Comparison of ENCODE assay signal across 6 cellular contexts in the genomic region with DNA sequence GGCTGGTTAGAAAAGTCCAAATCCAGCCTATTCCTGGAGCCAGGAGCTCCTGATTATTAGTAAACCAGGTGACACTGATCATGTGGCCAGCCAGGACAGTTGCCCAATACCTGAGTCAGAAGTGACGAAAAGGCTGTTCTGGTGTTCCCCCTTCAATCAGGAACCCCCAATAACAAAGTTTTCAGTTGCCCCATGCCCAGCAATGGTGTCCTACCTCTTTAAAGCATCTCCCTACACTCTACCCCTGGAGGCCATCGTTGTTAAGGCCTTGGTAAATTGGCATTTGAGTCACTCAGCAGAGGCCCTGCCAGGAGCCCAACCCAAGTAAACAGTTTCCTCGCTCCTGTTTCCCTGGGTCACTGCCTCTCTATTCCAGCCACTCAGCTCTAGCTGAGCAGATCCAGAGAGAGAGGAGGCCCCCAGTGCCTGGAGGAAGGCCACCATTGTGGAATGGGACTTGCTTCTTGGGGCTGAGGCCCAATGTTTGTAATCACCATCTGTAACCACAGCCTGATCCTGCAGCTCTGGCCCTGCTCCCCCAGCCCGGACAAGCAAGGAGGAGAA.
DNase-seq lines count a peak whose midpoint lies in the region; ATAC-seq and TF ChIP-seq lines count a peak whose summit lies in the region.

No MANE protein-coding gene starts in this region.

- H3K9me3 ChIP-seq in RWPE2 (ENCODE audit: severe bottlenecking): no peaks in the 10 kb centered on the region

- peaks cover 26% of the 10 kb centered on the region; the same call in 1 of the 2 replicates for H3K36me3 ChIP-seq in RWPE2 (ENCODE audit: low read depth)

- peak; percentile 18 for DNase-seq in ACHN
- DNase-seq in RWPE2 (ENCODE audit: low spot score): peak; percentile 38
- DNase-seq in islet precursor cell: peak; percentile 69
- DNase-seq in effector CD8-positive, alpha-beta T cell (lab: John Stamatoyannopoulos, UW): no peak
- no peak for DNase-seq in RKO (ENCODE audit: low spot score)
- DNase-seq in effector CD4-positive, alpha-beta T cell: no peak

- TF ChIP-seq CTCF in RWPE2 (IDR thresholded peaks at IDR 0.05; ENCODE audit: poor library complexity, severe bottlenecking): no peak

- H3K27ac ChIP-seq in RWPE2 (ENCODE audit: poor library complexity, severe bottlenecking): peak overlapping the region; percentile 19

- no peaks in the 10 kb centered on the region for H3K27me3 ChIP-seq in RWPE2 (ENCODE audit: insufficient read depth, poor library complexity, severe bottlenecking)

- peak; percentile 73 for ATAC-seq in RWPE2 (ENCODE audit: low read depth)

- no peak overlapping the region for H3K4me3 ChIP-seq in RWPE2 (ENCODE audit: severe bottlenecking)

- in situ Hi-C loops in ACHN (cut with HindIII; ENCODE audit: low pct_ligation_motif_present, low pct_unique_long_range_greater_than_20kb, low sequenced_read_pairs): no loop called here

- peaks cover 10% of the 10 kb centered on the region for H3K4me1 ChIP-seq in RWPE2 (ENCODE audit: insufficient read depth, poor library complexity, severe bottlenecking)

Comparison
In these comparisons a context has a peak if more than half of its experiments do, and no peak if none do; other contexts are left out.
1. DNase-seq: peak in ACHN (single experiment), RWPE2 (single experiment) and islet precursor cell (single experiment); none in effector CD8-positive, alpha-beta T cell (single experiment), RKO (single experiment) and effector CD4-positive, alpha-beta T cell (single experiment).